ENCODE assay signal across 18 cellular contexts in genomic region chr7:52799817-52800216, GRCh38.
A peak's percentile ranks its signal among the peaks of the same experiment; 100 is the strongest.
DNase-seq lines count a peak whose midpoint lies in the region; ATAC-seq, FAIRE-seq and TF ChIP-seq lines count a peak whose summit lies in the region.
"Had no signal": no experiment of that assay in that cellular context is flagged by ENCODE, and none has a peak within 500 bp of the region (broad histone marks: within the 10 kb centered on the region; RNA-seq: fewer than 3 reads in every experiment).

No MANE protein-coding gene starts in this region.

- H3K23ac ChIP-seq in H1 (ENCODE audit: insufficient read length) = no peak overlapping the region

- no peak overlapping the region for H2BK20ac ChIP-seq in H1 (ENCODE audit: low read length)

- no peak overlapping the region for H2BK120ac ChIP-seq in H1 (replicated peaks; ENCODE audit: low read depth, low read length)

- H2AFZ ChIP-seq in GM23338 = peak overlapping the region; percentile 76; the same call in 1 of the 2 replicates
- no peak overlapping the region for H2AFZ ChIP-seq in OCI-LY1 (ENCODE audit: low read length)
- 0 out of 2 replicates have a peak overlapping the region, but pooled peaks have one; percentile 10 for H2AFZ ChIP-seq in H1 (ENCODE audit: low read length)
- H2AFZ ChIP-seq: GM23248 had no signal

- H3K79me2 ChIP-seq in GM23338 (replicated peaks; ENCODE audit: insufficient read depth) = no peaks in the 10 kb centered on the region
- no peaks in the 10 kb centered on the region for H3K79me2 ChIP-seq in OCI-LY1 (ENCODE audit: insufficient read depth, low read length)
- H3K79me2 ChIP-seq in H1 (ENCODE audit: control insufficient read depth in 1 of 2, insufficient read depth in 2 of 2, low read length in 2 of 2) = no peaks in the 10 kb centered on the region

- no peaks in the 10 kb centered on the region for H3K23me2 ChIP-seq in H1 (ENCODE audit: low read depth, low read length)

- H4K8ac ChIP-seq in H1 (ENCODE audit: extremely low read depth, insufficient read depth, low read length) = no peak overlapping the region

- H3K27me3 ChIP-seq in GM23338 (ENCODE audit: insufficient read depth) (no peaks in the 10 kb centered on the region), OCI-LY1 (ENCODE audit: insufficient read depth, low read length) (no peaks in the 10 kb centered on the region), H1 (replicated peaks in 1 of 4; ENCODE audit: control insufficient read depth in 3 of 4, extremely low read depth in 1 of 4, insufficient read depth in 3 of 4, low read length in 3 of 4) (no peaks in the 10 kb centered on the region), Peyer's patch (no peaks in the 10 kb centered on the region)
- H3K27me3 ChIP-seq: BLaER1 had no signal

- H3K4me3 ChIP-seq in GM23338 = no peak overlapping the region
- no peak overlapping the region for H3K4me3 ChIP-seq in OCI-LY1 (ENCODE audit: low read depth, low read length, poor library complexity, severe bottlenecking)
- no peak overlapping the region for H3K4me3 ChIP-seq in H1 (ENCODE audit: extremely low read depth in 1 of 4, insufficient read depth in 2 of 4, low read depth in 3 of 4, low read length in 4 of 4)
- no peak overlapping the region for H3K4me3 ChIP-seq in Peyer's patch
- H3K4me3 ChIP-seq: BLaER1, GM23248 had no signal

- 82% methylated on average over 9 of the region's 9 CpGs; no CpG with 5 or more reads in 1 of the 2 experiments for WGBS in H1 (ENCODE audit: extremely low coverage in 1 of 2, insufficient coverage in 1 of 2, insufficient read length in 1 of 2, insufficient replicate concordance in 2 of 2, low coverage in 1 of 2, low lambda C conversion rate in 2 of 2, missing lambda C conversion rate in 1 of 2), 2 experiments

- no peak for FAIRE-seq in H1 (lab: Jason Lieb, UNC)
- FAIRE-seq: GM12892, GM18507 had no signal

- no peak for TF ChIP-seq CTCF in GM23338 (conservative IDR thresholded peaks at IDR 0.05; ENCODE audit: low read depth in 2 of 2)
- peak; percentile 54 for TF ChIP-seq CTCF in OCI-LY1 (IDR thresholded peaks at IDR 0.05; ENCODE audit: low read length)
- no peak for TF ChIP-seq CTCF in H1 (IDR thresholded peaks at IDR 0.05; ENCODE audit: control extremely low read depth in 1 of 3, insufficient read depth in 1 of 3, low read depth in 1 of 3, low read length in 3 of 3)
- TF ChIP-seq CTCF in Peyer's patch (IDR thresholded peaks at IDR 0.05) = no peak

- no peak overlapping the region for H2AK5ac ChIP-seq in H1 (ENCODE audit: low read depth, low read length)

- H3K9me3 Mint-ChIP-seq in GM23338 = peaks cover 7% of the 10 kb centered on the region; the same call in 2 of the 3 replicates
- H3K9me3 Mint-ChIP-seq in stimulated activated naive CD8-positive, alpha-beta T cell treated with anti-CD3 and anti-CD28 coated beads, Interleukin-15, amount 100 ng/mL, for 72 hours = peaks cover 24 to 28% of the 10 kb centered on the region in 2 donors

- no peak overlapping the region for H3K27ac Mint-ChIP-seq in GM23338
- H3K27ac Mint-ChIP-seq in stimulated activated naive CD8-positive, alpha-beta T cell treated with anti-CD3 and anti-CD28 coated beads, Interleukin-15, amount 100 ng/mL, for 72 hours = no peak overlapping the region
- H3K27ac Mint-ChIP-seq: CD14-positive monocyte; CD4-positive, alpha-beta memory T cell; H9 had no signal

- peaks cover 5% of the 10 kb centered on the region; the same call in 1 of the 2 replicates for H3K9me2 ChIP-seq in GM23338 (ENCODE audit: insufficient read depth)
- H3K9me2 ChIP-seq in OCI-LY1 (ENCODE audit: low read depth, low read length) = no peaks in the 10 kb centered on the region

- H3K4ac ChIP-seq in H1 (replicated peaks; ENCODE audit: insufficient read length, low read depth, low read length) = no peak overlapping the region

- H3F3A ChIP-seq in GM23338 (replicated peaks; ENCODE audit: low read depth) (no peaks in the 10 kb centered on the region), OCI-LY1 (ENCODE audit: insufficient read depth, low read length) (no peaks in the 10 kb centered on the region)

- H3K27ac ChIP-seq in GM23338 (ENCODE audit: low read depth) = no peak overlapping the region
- no peak overlapping the region for H3K27ac ChIP-seq in OCI-LY1 (ENCODE audit: low read depth, low read length, poor library complexity, severe bottlenecking)
- H3K27ac ChIP-seq in H1 (ENCODE audit: low read depth, low read length) = no peak overlapping the region
- no peak overlapping the region for H3K27ac ChIP-seq in Peyer's patch
- H3K27ac ChIP-seq: BLaER1, GM23248 had no signal

- H3K4me1 ChIP-seq in GM23338 (ENCODE audit: insufficient read depth) = no peaks in the 10 kb centered on the region
- H3K4me1 ChIP-seq in OCI-LY1 (ENCODE audit: insufficient read depth, low read length, severe bottlenecking) = peaks cover 35% of the 10 kb centered on the region
- no peaks in the 10 kb centered on the region for H3K4me1 ChIP-seq in H1 (replicated peaks in 1 of 4; ENCODE audit: control insufficient read depth in 3 of 4, insufficient read depth in 4 of 4, low read length in 3 of 4)
- H3K4me1 ChIP-seq in Peyer's patch = no peaks in the 10 kb centered on the region
- H3K4me1 ChIP-seq: BLaER1 had no signal

- H4K20me1 ChIP-seq in GM23338 (replicated peaks; ENCODE audit: insufficient read depth) (no peaks in the 10 kb centered on the region), OCI-LY1 (ENCODE audit: insufficient read depth, low read length) (no peaks in the 10 kb centered on the region), H1 (replicated peaks in 1 of 2; ENCODE audit: control insufficient read depth in 1 of 2, insufficient read depth in 2 of 2, low read length in 2 of 2) (no peaks in the 10 kb centered on the region)
- H4K20me1 ChIP-seq: BLaER1 had no signal

- TF ChIP-seq RAD21 in H1 (IDR thresholded peaks at IDR 0.05 in 1 of 2, conservative IDR thresholded peaks at IDR 0.05 in 1 of 2; ENCODE audit: low read depth in 2 of 2, low read length in 2 of 2) = peak in 1 of 2 experiments; percentile 20; a peak in 1 of 4 replicates

- no peak overlapping the region for H2BK5ac ChIP-seq in H1 (ENCODE audit: low read depth, low read length)

- H3K4me3 Mint-ChIP-seq in GM23338 = no peak overlapping the region
- H3K4me3 Mint-ChIP-seq in stimulated activated naive CD8-positive, alpha-beta T cell treated with anti-CD3 and anti-CD28 coated beads, Interleukin-15, amount 100 ng/mL, for 72 hours = no peak overlapping the region
- H3K4me3 Mint-ChIP-seq: CD14-positive monocyte; CD4-positive, alpha-beta memory T cell; H9 had no signal

- no peaks in the 10 kb centered on the region for H3K36me3 ChIP-seq in GM23338 (ENCODE audit: insufficient read depth)
- H3K36me3 ChIP-seq in OCI-LY1 (ENCODE audit: insufficient read depth, low read length) = no peaks in the 10 kb centered on the region
- no peaks in the 10 kb centered on the region for H3K36me3 ChIP-seq in H1 (ENCODE audit: control insufficient read depth in 2 of 4, insufficient read depth in 4 of 4, low read length in 3 of 4)
- no peaks in the 10 kb centered on the region for H3K36me3 ChIP-seq in Peyer's patch
- H3K36me3 ChIP-seq: BLaER1 had no signal

- CTCF ChIA-PET in H1 (lab: Charles Lee; ENCODE audit: partially characterized antibody) = no interaction called here

- H3K79me1 ChIP-seq in H1 (ENCODE audit: low read depth, low read length) = no peaks in the 10 kb centered on the region

- no peak overlapping the region for H4K91ac ChIP-seq in H1 (replicated peaks; ENCODE audit: insufficient read length, low read length)

- no peak overlapping the region for H3K9ac ChIP-seq in OCI-LY1 (ENCODE audit: low read length)
- no peak overlapping the region for H3K9ac ChIP-seq in H1 (replicated peaks in 1 of 4; ENCODE audit: extremely low read depth in 1 of 4, low read depth in 3 of 4, low read length in 3 of 4)
- H3K9ac ChIP-seq: BLaER1, GM23248 had no signal

- no peak for DNase-seq in GM23338 (ENCODE audit: low spot score)
- peak; percentile 4 for DNase-seq in HT1080 (ENCODE audit: low read depth)
- no peak for DNase-seq in H1 (ENCODE audit: low read depth in 1 of 2, low spot score in 2 of 2)
- DNase-seq in Peyer's patch = no peak
- no peak for DNase-seq in stimulated activated naive CD8-positive, alpha-beta T cell treated with anti-CD3 and anti-CD28 coated beads, Interleukin-15, amount 100 ng/mL, for 72 hours
- DNase-seq: 8988T; CD4-positive, alpha-beta memory T cell; DMS153; DMS79; GDM1; GM23248; H9 had no signal

- H3K36me3 Mint-ChIP-seq in GM23338 (ENCODE audit: low read depth) = peaks cover 3% of the 10 kb centered on the region; the same call in 2 of the 3 replicates
- H3K36me3 Mint-ChIP-seq: CD14-positive monocyte; CD4-positive, alpha-beta memory T cell had no signal

- no peak overlapping the region for H3K14ac ChIP-seq in H1 (ENCODE audit: insufficient read length)

- H3K27me3 Mint-ChIP-seq in GM23338 (ENCODE audit: insufficient read depth, low read depth, poor library complexity) = peaks cover 3% of the 10 kb centered on the region
- H3K27me3 Mint-ChIP-seq in stimulated activated naive CD8-positive, alpha-beta T cell treated with anti-CD3 and anti-CD28 coated beads, Interleukin-15, amount 100 ng/mL, for 72 hours = no peaks in the 10 kb centered on the region
- H3K27me3 Mint-ChIP-seq: CD4-positive, alpha-beta memory T cell had no signal

- H2BK12ac ChIP-seq in H1 (ENCODE audit: low read depth, low read length) = no peak overlapping the region

- no peak for TF ChIP-seq POLR2A in H1 (IDR thresholded peaks at IDR 0.05; ENCODE audit: control extremely low read depth in 1 of 2, low read depth in 2 of 2, low read length in 2 of 2)
- TF ChIP-seq POLR2A in Peyer's patch (IDR thresholded peaks at IDR 0.05) = no peak

- no peak for ATAC-seq in GM23338
- no peak for ATAC-seq in GM19035 (IDR thresholded peaks at IDR 0.05; ENCODE audit: unreplicated experiment)
- ATAC-seq in stimulated activated naive CD8-positive, alpha-beta T cell treated with anti-CD3 and anti-CD28 coated beads, Interleukin-15, amount 100 ng/mL, for 72 hours = no peak

- H3K9me3 ChIP-seq in OCI-LY1 (ENCODE audit: low read length) = no peaks in the 10 kb centered on the region
- H3K9me3 ChIP-seq in H1 (ENCODE audit: insufficient read depth in 2 of 2, low read depth in 1 of 2, low read length in 1 of 2) = no peaks in the 10 kb centered on the region; a peak in 1 of 4 replicates
- H3K9me3 ChIP-seq in Peyer's patch = no peaks in the 10 kb centered on the region
- H3K9me3 ChIP-seq: BLaER1 had no signal

- H2BK15ac ChIP-seq in H1 (ENCODE audit: low read length) = no peak overlapping the region

- POLR2A ChIA-PET in H1 (lab: Charles Lee; ENCODE audit: partially characterized antibody) = interaction anchor here (0.6 kb wide), 1 partner anchor 105 kb away, joined by 3 read pairs; no protein-coding TSS in a partner anchor

- H3K4me2 ChIP-seq in GM23338 = no peak overlapping the region
- H3K4me2 ChIP-seq in OCI-LY1 (ENCODE audit: low read length) = no peak overlapping the region
- no peak overlapping the region for H3K4me2 ChIP-seq in H1 (ENCODE audit: insufficient read depth in 1 of 2, low read depth in 2 of 2, low read length in 2 of 2)
- H3K4me2 ChIP-seq: BLaER1 had no signal

- no peak for TF ChIP-seq EP300 in H1 (IDR thresholded peaks at IDR 0.05; ENCODE audit: borderline replicate concordance in 1 of 2, low read depth in 2 of 2, low read length in 2 of 2)

- H3K56ac ChIP-seq in H1 (replicated peaks; ENCODE audit: insufficient read length, low read depth, low read length) = no peak overlapping the region

- H3K4me1 Mint-ChIP-seq in GM23338 = no peaks in the 10 kb centered on the region
- H3K4me1 Mint-ChIP-seq in stimulated activated naive CD8-positive, alpha-beta T cell treated with anti-CD3 and anti-CD28 coated beads, Interleukin-15, amount 100 ng/mL, for 72 hours = no peaks in the 10 kb centered on the region
- H3K4me1 Mint-ChIP-seq: CD14-positive monocyte; CD4-positive, alpha-beta memory T cell; H9 had no signal

- H3K18ac ChIP-seq in H1 (ENCODE audit: extremely low read depth, low read length) = no peak overlapping the region

- no peak overlapping the region for H4K5ac ChIP-seq in H1 (ENCODE audit: insufficient read length, low read depth, low read length)
